Comparison of ENCODE assay signal across 1 cellular context in the genomic region with DNA sequence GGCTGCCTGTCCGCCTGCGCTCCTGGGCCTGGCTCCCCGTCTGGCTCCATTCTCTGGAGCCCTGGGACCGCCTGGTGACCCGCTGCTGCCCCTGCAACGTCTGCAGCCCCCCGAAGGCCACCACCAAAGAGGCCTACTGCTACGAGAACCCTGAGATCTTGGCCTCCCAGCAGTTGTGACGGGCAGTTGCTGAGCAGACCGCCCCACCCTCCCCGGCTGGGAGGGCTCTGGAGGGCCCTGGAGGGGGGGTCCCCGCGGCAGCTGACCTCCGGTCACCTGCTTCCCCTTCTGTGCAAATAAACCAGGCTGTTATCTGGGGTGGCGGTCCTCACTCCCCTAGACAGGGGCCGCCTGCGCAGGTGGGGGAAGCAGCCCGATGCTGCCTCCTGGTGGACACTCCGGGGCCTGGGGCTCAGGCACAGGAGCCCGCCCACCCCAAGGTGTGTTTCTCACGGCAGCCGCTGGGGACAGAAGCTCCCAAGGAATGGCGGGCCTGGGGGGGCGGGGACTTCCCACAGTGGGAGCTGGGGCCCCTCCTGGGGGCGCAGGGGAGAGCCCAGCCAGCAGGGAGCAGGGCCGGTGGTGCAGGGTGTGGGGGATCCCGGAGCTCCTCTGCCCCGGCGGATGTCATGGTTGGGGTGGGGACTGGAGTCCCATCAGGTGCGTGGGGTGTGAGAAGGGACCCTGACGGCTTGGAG.
A peak's percentile ranks its signal among the peaks of the same experiment; 100 is the strongest.
TF ChIP-seq lines count a peak whose summit lies in the region.

No MANE protein-coding gene starts in this region.

TF ChIP-seq in IMR-90, 13 proteins besides CTCF, POLR2A, EP300 and RAD21:
- TF ChIP-seq SMC3 (IDR thresholded peaks at IDR 0.05; ENCODE audit: low read depth, low read length) (peak; percentile 79), MAZ (IDR thresholded peaks at IDR 0.05; ENCODE audit: borderline replicate concordance, low read depth, low read length) (peak; percentile 83), CHD1 (IDR thresholded peaks at IDR 0.05; ENCODE audit: low read depth, low read length) (no peak)
